In genomic region chr10:22334414-22335203, GRCh38 we compare ENCODE assay signal across 9 cellular contexts. TPM values are rescaled to one million over a fixed set of nuclear protein-coding genes. Genes with fewer than 3 reads are reported as not detected.
A peak's percentile ranks its signal among the peaks of the same experiment; 100 is the strongest.
DNase-seq lines count a peak whose midpoint lies in the region; ATAC-seq lines count a peak whose summit lies in the region.
"Had no signal": no experiment of that assay in that cellular context is flagged by ENCODE, and none has a peak within 500 bp of the region (broad histone marks: within the 10 kb centered on the region; RNA-seq: fewer than 3 reads in every experiment).

No MANE protein-coding gene starts in this region.

- no peaks in the 10 kb centered on the region for H3K36me3 ChIP-seq in iPS DF 6.9 (ENCODE audit: control insufficient read depth, insufficient read depth, low read length)

- H3K9me3 ChIP-seq in iPS DF 6.9 (ENCODE audit: control insufficient read depth, insufficient read depth, low read length) = no peaks in the 10 kb centered on the region

- peak; percentile 18 for ATAC-seq in sciatic nerve
- ATAC-seq in GM21515 (IDR thresholded peaks at IDR 0.05; ENCODE audit: unreplicated experiment) = no peak

- intact Hi-C loops in sciatic nerve (cut with DNase I) = no loop called here

- WGBS in iPS DF 6.9 (ENCODE audit: insufficient coverage, insufficient read length) = no CpG with 5 or more reads among the region's 75 CpGs

- H3K4me3 ChIP-seq in GM08714 (ENCODE audit: low read length) (peak overlapping the region; percentile 23; the same call in 1 of the 2 replicates), iPS DF 6.9 (ENCODE audit: low read length) (peak overlapping the region; percentile 25; the same call in 1 of the 2 replicates)
- H3K4me3 ChIP-seq: SK-N-MC had no signal

- H3K27ac ChIP-seq in angular gyrus (ENCODE audit: low read depth, low read length) = peak overlapping the region; percentile 76
- H3K27ac ChIP-seq in iPS DF 6.9 (ENCODE audit: low read length) = no peak overlapping the region
- H3K27ac ChIP-seq: SK-N-MC had no signal

- peaks cover 59% of the 10 kb centered on the region for H3K27me3 ChIP-seq in iPS DF 6.9 (ENCODE audit: control insufficient read depth, insufficient read depth, low read length)

- peaks cover 8% of the 10 kb centered on the region for H3K4me1 ChIP-seq in iPS DF 6.9 (ENCODE audit: control insufficient read depth, insufficient read depth, low read length)

- DNase-seq in iPS DF 6.9 (ENCODE audit: low read depth, low spot score) (no peak), sciatic nerve (ENCODE audit: low spot score) (peak; percentile 59), glomerular visceral epithelial cell (ENCODE audit: extremely low spot score) (no peak), NCI-H345 treated with DMSO at 0.1 percent for 48 hours (lab: John Stamatoyannopoulos, UW; ENCODE audit: unreplicated experiment) (no peak)
- no peak for DNase-seq in stimulated activated naive CD4-positive, alpha-beta T cell (lab: John Stamatoyannopoulos, UW)

RNA-seq across cellular contexts. Expression of gene SPAG6, which starts 10.7 kb away (rescaled TPM):
- 0.31 TPM for total RNA-seq in sciatic nerve

RNA-seq across cellular contexts. Expression of gene BMI1, which starts 13.7 kb away (rescaled TPM):
- 62.7 TPM for total RNA-seq in sciatic nerve

RNA-seq across cellular contexts. Expression of gene COMMD3, which starts 18.4 kb away (rescaled TPM):
- 53.3 TPM for total RNA-seq in sciatic nerve
